ENCODE assay signal across 33 cellular contexts in genomic region chr20:37240337-37241055, GRCh38. TPM values are rescaled to one million over a fixed set of nuclear protein-coding genes. Genes with fewer than 3 reads are reported as not detected.
DNase-seq lines count a peak whose midpoint lies in the region; ATAC-seq and TF ChIP-seq lines count a peak whose summit lies in the region.
"Had no signal": no experiment of that assay in that cellular context is flagged by ENCODE, and none has a peak within 500 bp of the region (broad histone marks: within the 10 kb centered on the region; RNA-seq: fewer than 3 reads in every experiment).

No MANE protein-coding gene starts in this region.

- peaks cover 20 to 79% of the 10 kb centered on the region in 2 donors for H3K36me3 ChIP-seq in psoas muscle (ENCODE audit: insufficient read depth in 1 of 2, low read depth in 1 of 2)

- peak overlapping the region; percentile 32 for H3K27ac ChIP-seq in psoas muscle
- H3K27ac ChIP-seq: A549, adrenal gland, body of pancreas, colonic mucosa, RWPE1 had no signal

- no peak for TF ChIP-seq CTCF in WTC11 (IDR thresholded peaks at IDR 0.05)
- TF ChIP-seq CTCF in psoas muscle (IDR thresholded peaks at IDR 0.05): no peak

- H3K4me1 Mint-ChIP-seq in activated CD4-positive, alpha-beta T cell treated with anti-CD3 and anti-CD28 coated beads, Interleukin-2, amount 10 ng/mL, durations not matched to agents 7 days and 5 days: no peaks in the 10 kb centered on the region
- peaks cover 14% of the 10 kb centered on the region for H3K4me1 Mint-ChIP-seq in WTC11
- H3K4me1 Mint-ChIP-seq: activated CD4-positive, alpha-beta T cell treated with anti-CD3 and anti-CD28 coated beads for 36 hours; IgD-negative memory B cell; memory B cell had no signal

- intact Hi-C loops in psoas muscle (cut with DNase I): loop anchor here in 1 of 2 donors (5.0 kb wide), 1 partner anchor 43 kb away; no protein-coding TSS in a partner anchor

- H3K36me3 Mint-ChIP-seq in activated CD4-positive, alpha-beta T cell treated with anti-CD3 and anti-CD28 coated beads, Interleukin-2, amount 10 ng/mL, durations not matched to agents 7 days and 5 days (ENCODE audit: low read depth): peaks cover 47% of the 10 kb centered on the region
- H3K36me3 Mint-ChIP-seq in WTC11: peaks cover 77% of the 10 kb centered on the region

- no peaks in the 10 kb centered on the region for H3K27me3 Mint-ChIP-seq in activated CD4-positive, alpha-beta T cell treated with anti-CD3 and anti-CD28 coated beads, Interleukin-2, amount 10 ng/mL, durations not matched to agents 7 days and 5 days
- no peaks in the 10 kb centered on the region for H3K27me3 Mint-ChIP-seq in WTC11 (ENCODE audit: low read depth)
- H3K27me3 Mint-ChIP-seq: activated CD4-positive, alpha-beta T cell treated with anti-CD3 and anti-CD28 coated beads for 36 hours; IgD-negative memory B cell; memory B cell had no signal

- no peaks in the 10 kb centered on the region for H3K9me3 Mint-ChIP-seq in activated CD4-positive, alpha-beta T cell treated with anti-CD3 and anti-CD28 coated beads, Interleukin-2, amount 10 ng/mL, durations not matched to agents 7 days and 5 days
- no peaks in the 10 kb centered on the region for H3K9me3 Mint-ChIP-seq in WTC11
- H3K9me3 Mint-ChIP-seq: CD8-positive, alpha-beta T cell; IgD-negative memory B cell; memory B cell had no signal

- H3K9me3 ChIP-seq in psoas muscle: no peaks in the 10 kb centered on the region
- H3K9me3 ChIP-seq: A549, adrenal gland, body of pancreas, colonic mucosa, esophagus squamous epithelium, SK-N-SH, tibial nerve had no signal

- peaks cover 51% of the 10 kb centered on the region for H3K4me1 ChIP-seq in psoas muscle
- H3K4me1 ChIP-seq: A549, adrenal gland, colonic mucosa had no signal

- DNase-seq in activated CD4-positive, alpha-beta T cell treated with anti-CD3 and anti-CD28 coated beads, Interleukin-2, amount 10 ng/mL, durations not matched to agents 7 days and 5 days: no peak
- DNase-seq in activated CD4-positive, alpha-beta T cell treated with anti-CD3 and anti-CD28 coated beads, Interleukin-2, amount 50 U/mL, for 1 hour: no peak
- DNase-seq in WTC11 (ENCODE audit: low spot score): no peak
- DNase-seq in psoas muscle: no peak
- DNase-seq in medulla oblongata (ENCODE audit: extremely low spot score): no peak
- no peak for DNase-seq in NOMO-1 treated with dmso at 0.1 percent for 144 hours (lab: John Stamatoyannopoulos, UW; ENCODE audit: unreplicated experiment)
- DNase-seq in activated naive CD4-positive, alpha-beta T cell treated with Interleukin-2 at 50 U/mL for 16 hours: no peak
- DNase-seq: activated CD4-positive, alpha-beta T cell treated with anti-CD3 and anti-CD28 coated beads for 36 hours; activated CD8-positive, alpha-beta memory T cell treated with anti-CD3 and anti-CD28 coated beads for 24 hours; activated gamma-delta T cell treated with Interleukin-2 at 50 U/mL for 16 hours; adrenal gland; body of pancreas; CD8-positive, alpha-beta T cell; colonic mucosa; DMS 273 treated with DMSO at 0.1 percent for 48 hours; effector memory CD4-positive, alpha-beta T cell; EL; esophagus squamous epithelium; left cardiac atrium; NCI-H187; NCI-H526 treated with DMSO at 0.1 percent for 48 hours; nucleus accumbens; SK-N-SH had no signal

- ATAC-seq in WTC11 (no peak), esophagus mucosa (peak; percentile 90), psoas muscle (peak in 1 of 4 donors; percentile 53)
- ATAC-seq: A549; activated CD4-positive, alpha-beta T cell treated with anti-CD3 and anti-CD28 coated beads for 36 hours; body of pancreas; CD8-positive, alpha-beta T cell; left cardiac atrium had no signal

- CTCF ChIA-PET in activated CD4-positive, alpha-beta T cell treated with anti-CD3 and anti-CD28 coated beads, Interleukin-2, amount 10 ng/mL, durations not matched to agents 7 days and 5 days (lab: Charles Lee): interaction anchor here (0.8 kb wide), 1 partner anchor 10 kb away, joined by 3 read pairs; no protein-coding TSS in a partner anchor
- CTCF ChIA-PET in WTC11 (lab: Charles Lee): no interaction called here

- H3K4me3 ChIP-seq in psoas muscle: no peak overlapping the region
- H3K4me3 ChIP-seq: A549, adrenal gland, body of pancreas, colonic mucosa, esophagus squamous epithelium, tibial nerve had no signal

- WGBS in psoas muscle, 3 donors: 48 to 78% (median 54%) methylated on average over 3 of the region's 3 CpGs

- no peak overlapping the region for H3K4me3 Mint-ChIP-seq in activated CD4-positive, alpha-beta T cell treated with anti-CD3 and anti-CD28 coated beads, Interleukin-2, amount 10 ng/mL, durations not matched to agents 7 days and 5 days
- no peak overlapping the region for H3K4me3 Mint-ChIP-seq in WTC11
- H3K4me3 Mint-ChIP-seq: activated CD4-positive, alpha-beta T cell treated with anti-CD3 and anti-CD28 coated beads for 36 hours; CD8-positive, alpha-beta T cell; IgD-negative memory B cell; memory B cell had no signal

- H3K27ac Mint-ChIP-seq in activated CD4-positive, alpha-beta T cell treated with anti-CD3 and anti-CD28 coated beads, Interleukin-2, amount 10 ng/mL, durations not matched to agents 7 days and 5 days: peak overlapping the region; percentile 39
- H3K27ac Mint-ChIP-seq in WTC11: 0 out of 2 replicates have a peak overlapping the region, but pooled peaks have one; percentile 73
- H3K27ac Mint-ChIP-seq: activated CD4-positive, alpha-beta T cell treated with anti-CD3 and anti-CD28 coated beads for 36 hours; CD8-positive, alpha-beta T cell; memory B cell had no signal

- no peaks in the 10 kb centered on the region for H3K27me3 ChIP-seq in psoas muscle (ENCODE audit: insufficient read depth in 3 of 3, low read length in 2 of 3)
- H3K27me3 ChIP-seq: adrenal gland, body of pancreas, colonic mucosa, esophagus squamous epithelium, tibial nerve had no signal

- POLR2A ChIA-PET in activated CD4-positive, alpha-beta T cell treated with anti-CD3 and anti-CD28 coated beads, Interleukin-2, amount 10 ng/mL, durations not matched to agents 7 days and 5 days (lab: Charles Lee): interaction anchor here (0.6 kb wide), 1 partner anchor 321 kb away, joined by 3 read pairs; no protein-coding TSS in a partner anchor
- POLR2A ChIA-PET in WTC11 (lab: Charles Lee): no interaction called here

TF ChIP-seq in WTC11, 78 proteins besides CTCF, POLR2A, EP300 and RAD21:
- TF ChIP-seq ZNF317 (CRISPR knock-in tag; IDR thresholded peaks at IDR 0.05; ENCODE audit: borderline replicate concordance, low read depth): no peak

RNA-seq across cellular contexts. Expression of gene GHRH, which starts 21.1 kb away (rescaled TPM):
- not detected for total RNA-seq in activated CD4-positive, alpha-beta T cell treated with anti-CD3 and anti-CD28 coated beads, Interleukin-2, amount 10 ng/mL, durations not matched to agents 7 days and 5 days
- 0.74 TPM in 1 of 3 replicates, not detected in the others for total RNA-seq in WTC11 (2021)
- not detected for total RNA-seq in esophagus mucosa
- not detected for total RNA-seq in psoas muscle
- polyA plus RNA-seq in psoas muscle: not detected
- total RNA-seq: activated CD4-positive, alpha-beta T cell treated with anti-CD3 and anti-CD28 coated beads for 36 hours; adrenal gland; body of pancreas; CD8-positive, alpha-beta T cell; colonic mucosa; esophagus squamous epithelium; frontal cortex; H4; skeletal muscle tissue; T-helper 2 cell treated with Interferon-gamma antibody and Interleukin-4, amounts not matched to agents 100 ng/mL and 5 ng/mL, for 36 hours; tibial nerve had no signal
- polyA plus RNA-seq: A549, IgD-negative memory B cell, SK-N-SH had no signal

RNA-seq across cellular contexts. Expression of gene MANBAL, which starts 49.0 kb away (rescaled TPM):
- total RNA-seq in activated CD4-positive, alpha-beta T cell treated with anti-CD3 and anti-CD28 coated beads, Interleukin-2, amount 10 ng/mL, durations not matched to agents 7 days and 5 days: 10 to 100 TPM; 10.9 to 11.0 TPM
- total RNA-seq in WTC11 (2021) (41.7 to 48.6 TPM (median 48.5 TPM) in 3 replicates), esophagus mucosa (42.0 TPM), psoas muscle (10 to 100 TPM; 10.5 to 16.3 (median 11.5) TPM)
- polyA plus RNA-seq in psoas muscle: 10 to 100 TPM; 17.1 to 40.1 (median 21.9) TPM
